1 cellular context compared by ENCODE assay signal in the genomic region with DNA sequence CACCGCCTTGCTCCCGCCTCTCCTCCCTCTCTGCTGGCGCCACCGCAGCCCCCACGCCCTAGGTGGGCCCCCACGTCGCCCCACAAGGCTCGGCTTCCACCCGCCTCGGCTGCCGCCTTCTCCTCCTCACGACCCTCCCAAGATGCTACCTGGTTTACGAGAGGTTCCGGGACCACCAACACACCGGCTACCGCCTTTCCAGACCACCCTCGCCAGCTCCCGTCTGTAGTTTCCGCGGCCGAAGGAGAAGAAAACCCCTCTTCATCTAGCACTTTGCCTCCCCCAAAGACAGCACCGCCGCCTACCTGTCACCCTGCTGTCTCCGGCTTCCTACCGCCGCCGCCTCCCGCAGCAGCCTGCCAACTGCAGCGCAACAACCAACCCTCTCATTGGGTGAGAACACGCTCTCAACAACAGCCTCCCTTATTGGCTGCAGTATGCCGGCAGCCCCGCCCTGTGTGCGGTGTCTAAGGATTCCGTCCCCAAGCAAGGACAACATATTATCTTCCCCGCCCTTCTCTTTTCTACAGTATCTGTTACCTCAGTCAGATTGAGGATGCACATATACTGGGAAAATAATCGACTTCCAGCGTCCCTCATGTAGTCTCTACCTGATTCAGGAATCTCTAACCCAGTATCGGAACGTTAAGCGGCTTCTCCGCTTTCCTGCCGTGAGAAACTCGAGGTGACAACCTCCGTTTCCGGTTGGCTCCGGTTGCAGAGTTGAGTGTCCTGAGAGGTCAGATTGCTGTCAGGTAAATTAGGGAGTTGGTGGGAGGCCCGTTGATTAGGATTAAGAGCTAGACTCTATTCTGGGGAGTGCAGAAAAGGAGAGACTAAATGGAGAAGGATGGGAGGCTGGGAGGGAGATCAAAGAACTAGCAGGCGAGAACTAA.
TF ChIP-seq lines count a peak whose summit lies in the region.

Gene HYCC2, minus strand, starts transcription at position 367 of the 896 bp plus-strand sequence. CDS start 47,662 bp downstream, outside the sequence.
Gene NDUFB3, plus strand, starts transcription at position 697 of the 896 bp plus-strand sequence. CDS start 6,882 bp downstream, outside the sequence.

TF ChIP-seq in GM23338, 12 proteins besides CTCF, POLR2A, EP300 and RAD21:
- TF ChIP-seq JUNB (IDR thresholded peaks at IDR 0.05; ENCODE audit: unreplicated experiment): no peak
- TF ChIP-seq STAT1 (IDR thresholded peaks at IDR 0.05; ENCODE audit: unreplicated experiment): no peak
- TF ChIP-seq, protein P1, sequence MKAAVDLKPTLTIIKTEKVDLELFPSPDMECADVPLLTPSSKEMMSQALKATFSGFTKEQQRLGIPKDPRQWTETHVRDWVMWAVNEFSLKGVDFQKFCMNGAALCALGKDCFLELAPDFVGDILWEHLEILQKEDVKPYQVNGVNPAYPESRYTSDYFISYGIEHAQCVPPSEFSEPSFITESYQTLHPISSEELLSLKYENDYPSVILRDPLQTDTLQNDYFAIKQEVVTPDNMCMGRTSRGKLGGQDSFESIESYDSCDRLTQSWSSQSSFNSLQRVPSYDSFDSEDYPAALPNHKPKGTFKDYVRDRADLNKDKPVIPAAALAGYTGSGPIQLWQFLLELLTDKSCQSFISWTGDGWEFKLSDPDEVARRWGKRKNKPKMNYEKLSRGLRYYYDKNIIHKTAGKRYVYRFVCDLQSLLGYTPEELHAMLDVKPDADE (IDR thresholded peaks at IDR 0.05): peak; percentile 76; the same call in 1 of the 2 replicates
- TF ChIP-seq ZNF331 (CRISPR knock-in tag; IDR thresholded peaks at IDR 0.05; ENCODE audit: low read depth): no peak
- TF ChIP-seq CREB1 (CRISPR knock-in tag; IDR thresholded peaks at IDR 0.05; ENCODE audit: low read depth): 0 out of 2 replicates have a peak, but pooled peaks have one; percentile 68
- TF ChIP-seq EZH2 (IDR thresholded peaks at IDR 0.05; ENCODE audit: low read depth, unreplicated experiment): no peak
- no peak for TF ChIP-seq ZNF462 (CRISPR knock-in tag; IDR thresholded peaks at IDR 0.05)
- no peak for TF ChIP-seq REST (IDR thresholded peaks at IDR 0.05; ENCODE audit: unreplicated experiment)
- TF ChIP-seq NANOG (IDR thresholded peaks at IDR 0.05; ENCODE audit: borderline replicate concordance): peak; percentile 11; the same call in 1 of the 2 replicates
- TF ChIP-seq POLR2AphosphoS5 (IDR thresholded peaks at IDR 0.05; ENCODE audit: low read depth): peak; percentile 89
- TF ChIP-seq ZNF114 (CRISPR knock-in tag; IDR thresholded peaks at IDR 0.05): no peak
